In genomic region chr17:15260376-15261062, GRCh38 we compare ENCODE assay signal across 8 cellular contexts. TPM values are rescaled to one million over a fixed set of nuclear protein-coding genes. Genes with fewer than 3 reads are reported as not detected.
DNase-seq lines count a peak whose midpoint lies in the region; ATAC-seq and TF ChIP-seq lines count a peak whose summit lies in the region.

No MANE protein-coding gene starts in this region.

- no peak overlapping the region for H3K27ac Mint-ChIP-seq in activated naive CD8-positive, alpha-beta T cell treated with anti-CD3 and anti-CD28 coated beads for 36 hours
- H3K27ac Mint-ChIP-seq in glutamatergic neuron (ENCODE audit: unreplicated experiment): no peak overlapping the region

- H3K36me3 ChIP-seq in neutrophil: no peaks in the 10 kb centered on the region
- H3K36me3 ChIP-seq in thyroid gland: peaks cover 8 to 34% of the 10 kb centered on the region in 2 donors

- intact Hi-C loops in thyroid gland (cut with DNase I): loop anchor here (2.0 kb wide), 1 partner anchor 242 kb away; no protein-coding TSS in a partner anchor

- no peaks in the 10 kb centered on the region for H3K36me3 Mint-ChIP-seq in activated naive CD8-positive, alpha-beta T cell treated with anti-CD3 and anti-CD28 coated beads for 36 hours
- H3K36me3 Mint-ChIP-seq in glutamatergic neuron (ENCODE audit: unreplicated experiment): no peaks in the 10 kb centered on the region

- H3K4me1 ChIP-seq in neutrophil (ENCODE audit: control insufficient read depth in 1 of 2, insufficient read depth in 1 of 2, low read depth in 1 of 2, low read length in 1 of 2) (peaks cover 13 to 17% of the 10 kb centered on the region in 2 experiments), thyroid gland (peaks cover 58 to 65% of the 10 kb centered on the region in 2 donors)

- peaks cover 16% of the 10 kb centered on the region for H3K4me1 Mint-ChIP-seq in activated naive CD8-positive, alpha-beta T cell treated with anti-CD3 and anti-CD28 coated beads for 36 hours
- H3K4me1 Mint-ChIP-seq in glutamatergic neuron (ENCODE audit: low read depth, unreplicated experiment): no peaks in the 10 kb centered on the region

- H3K9me3 Mint-ChIP-seq in activated naive CD8-positive, alpha-beta T cell treated with anti-CD3 and anti-CD28 coated beads for 36 hours: no peaks in the 10 kb centered on the region
- peaks cover 3% of the 10 kb centered on the region for H3K9me3 Mint-ChIP-seq in glutamatergic neuron (ENCODE audit: unreplicated experiment)

- H3K4me3 Mint-ChIP-seq in activated naive CD8-positive, alpha-beta T cell treated with anti-CD3 and anti-CD28 coated beads for 36 hours: peak overlapping the region; percentile 74
- peak overlapping the region; percentile 87 for H3K4me3 Mint-ChIP-seq in glutamatergic neuron (ENCODE audit: unreplicated experiment)

- peak; percentile 94 for TF ChIP-seq CTCF in RWPE1 (conservative IDR thresholded peaks at IDR 0.05; ENCODE audit: low read depth)
- TF ChIP-seq CTCF in glutamatergic neuron (IDR thresholded peaks at IDR 0.05; ENCODE audit: partially characterized antibody, unreplicated experiment): peak; percentile 81
- peak; percentile 44 for TF ChIP-seq CTCF in neutrophil (IDR thresholded peaks at IDR 0.05)
- TF ChIP-seq CTCF in thyroid gland (IDR thresholded peaks at IDR 0.05): peak in 4 of 6 experiments; percentile 81 to 97 (median 96)

- H3K27ac ChIP-seq in RWPE1 (peak overlapping the region; percentile 93), neutrophil (no peak overlapping the region), thyroid gland (peak overlapping the region; percentile 92 to 99 (median 95))

- peaks cover 100% of the 10 kb centered on the region for H3K27me3 ChIP-seq in neutrophil
- no peaks in the 10 kb centered on the region for H3K27me3 ChIP-seq in thyroid gland

- peak; percentile 55 for ATAC-seq in HG03196 (IDR thresholded peaks at IDR 0.05; ENCODE audit: unreplicated experiment)
- no peak for ATAC-seq in HG03095 (IDR thresholded peaks at IDR 0.05; ENCODE audit: unreplicated experiment)

- DNase-seq in GDM1 (lab: John Stamatoyannopoulos, UW) (peak; percentile 51), RWPE1 (ENCODE audit: low spot score) (peak; percentile 69), glutamatergic neuron (peak; percentile 88), thyroid gland (peak; percentile 92 to 93)
- peak; percentile 78 for DNase-seq in activated naive CD8-positive, alpha-beta T cell treated with anti-CD3 and anti-CD28 coated beads for 36 hours

- CTCF ChIA-PET in RWPE1 (lab: Yijun Ruan, JAX): interaction anchor here (0.6 to 1.5 kb wide), 2 partner anchors 40 to 243 kb away, joined by 4 read pairs; no protein-coding TSS in a partner anchor

- H3K27me3 Mint-ChIP-seq in activated naive CD8-positive, alpha-beta T cell treated with anti-CD3 and anti-CD28 coated beads for 36 hours: peaks cover 99% of the 10 kb centered on the region
- peaks cover 9% of the 10 kb centered on the region for H3K27me3 Mint-ChIP-seq in glutamatergic neuron (ENCODE audit: unreplicated experiment)

- 1 to 5% methylated on average over 8 to 10 of the region's 59 CpGs for WGBS in thyroid gland, 2 donors

- POLR2A ChIA-PET in RWPE1 (lab: Yijun Ruan, JAX; ENCODE audit: low non-redundant PET): no interaction called here

- no peaks in the 10 kb centered on the region for H3K9me3 ChIP-seq in neutrophil
- H3K9me3 ChIP-seq in thyroid gland: no peaks in the 10 kb centered on the region

- TF ChIP-seq POLR2A in thyroid gland (IDR thresholded peaks at IDR 0.05): peak in 1 of 2 donors; percentile 69

- peak overlapping the region; percentile 30 to 58 for H3K4me3 ChIP-seq in neutrophil (ENCODE audit: low read depth in 1 of 2, low read length in 1 of 2)
- peak overlapping the region; percentile 0 to 76 (median 50) for H3K4me3 ChIP-seq in thyroid gland (replicated peaks in 1 of 3)

RNA-seq across cellular contexts. Expression of gene PMP22, which starts 4.6 kb away (rescaled TPM):
- under 1 TPM; 0.21 to 0.22 TPM for total RNA-seq in activated naive CD8-positive, alpha-beta T cell treated with anti-CD3 and anti-CD28 coated beads for 36 hours
- total RNA-seq in glutamatergic neuron (ENCODE audit: unreplicated experiment): 0.56 TPM
- total RNA-seq in thyroid gland: 100 to 1,000 TPM in 2 of 4 donors, 10 to 100 TPM in 2; 61.0 to 254 (median 109) TPM

Comparison
In these comparisons a context has a peak if more than half of its experiments do, and no peak if none do; other contexts are left out.
1. CTCF ChIP-seq: peak in every context shown above with its lines; median percentile 96 in thyroid gland; 94 in RWPE1; 81 in glutamatergic neuron; 44 in neutrophil.
2. RNA of gene PMP22, which starts 4.6 kb away (total RNA-seq): 61.0 to 254 TPM in thyroid gland; 0.56 TPM in glutamatergic neuron (single experiment) and 0.21 to 0.22 TPM in activated naive CD8-positive, alpha-beta T cell treated with anti-CD3 and anti-CD28 coated beads for 36 hours; every median in the first group is over 10 times any median in the second.
3. Peak in every context shown above with its lines, with median percentiles within 50 percentile points of each other: DNase-seq.